23 cellular contexts compared by ENCODE assay signal in the genomic region with DNA sequence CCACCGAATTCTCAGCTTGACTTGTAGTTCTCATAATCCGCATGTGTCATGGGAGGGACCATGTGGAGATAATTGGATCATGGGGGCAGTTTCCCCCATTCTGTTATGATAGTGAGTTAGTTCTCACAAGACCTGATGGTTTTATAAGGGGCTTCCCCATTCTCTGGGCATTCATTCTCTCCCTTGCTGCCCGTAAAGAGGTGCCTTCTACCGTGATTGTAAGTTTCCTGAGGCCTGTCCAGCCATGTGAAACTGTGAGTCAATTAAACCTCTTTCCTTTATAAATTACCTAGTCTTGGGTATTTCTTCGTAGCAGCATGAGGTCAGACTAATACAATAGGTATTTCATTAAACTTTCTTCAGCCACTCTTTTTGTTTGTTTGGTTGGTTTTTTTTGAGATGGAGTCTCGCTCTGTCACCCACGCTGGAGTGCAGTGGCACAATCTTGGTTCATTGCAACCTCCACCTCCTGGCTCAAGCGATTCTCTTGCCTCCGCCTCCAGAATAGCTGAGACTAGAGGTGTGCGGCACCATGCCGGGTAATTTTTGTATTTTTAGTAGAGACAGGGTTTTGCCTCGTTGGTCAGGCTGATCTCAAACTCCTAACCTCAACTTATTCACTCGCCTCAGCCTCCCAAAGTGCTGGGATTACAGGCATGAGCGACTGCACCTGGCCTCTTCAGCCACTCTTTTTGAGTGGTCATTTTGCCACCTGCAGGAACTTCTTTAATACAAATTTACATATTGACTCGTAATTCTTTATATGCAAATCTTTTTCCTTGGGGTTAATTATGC. TPM values are rescaled to one million over a fixed set of nuclear protein-coding genes. Genes with fewer than 3 reads are reported as not detected.
DNase-seq lines count a peak whose midpoint lies in the region; ATAC-seq, FAIRE-seq and TF ChIP-seq lines count a peak whose summit lies in the region.
"Had no signal": no experiment of that assay in that cellular context is flagged by ENCODE, and none has a peak within 500 bp of the region (broad histone marks: within the 10 kb centered on the region; RNA-seq: fewer than 3 reads in every experiment).

No MANE protein-coding gene starts in this region.

- H3K27ac ChIP-seq in K562 (ENCODE audit: extremely low read depth, low read depth, low read length) (peak overlapping the region; percentile 52; the same call in 2 of the 3 replicates), liver (ENCODE audit: low read depth in 1 of 2, low read length in 2 of 2) (peak overlapping the region; percentile 1 to 19), substantia nigra (ENCODE audit: low read depth, low read length, poor library complexity, severe bottlenecking) (no peak overlapping the region)
- H3K27ac ChIP-seq: testis had no signal

- in situ Hi-C loops in K562 (cut with MboI), result loop anchor here (10.0 kb wide), 1 partner anchor 328 kb away; no protein-coding TSS in a partner anchor

- 68% methylated on average over 15 of the region's 15 CpGs for WGBS in K562 (ENCODE audit: insufficient coverage, low coverage, missing lambda C conversion rate)
- 90% methylated on average over 15 of the region's 15 CpGs for WGBS in liver

- no peak for FAIRE-seq in K562 (lab: Jason Lieb, UNC)
- FAIRE-seq: small intestine had no signal

- no TSS peak for BruUV-seq in Caco-2 (replicated peaks; lab: Mats Ljungman, UMichigan)
- BruUV-seq in K562 (replicated peaks; lab: Mats Ljungman, UMichigan), result no TSS peak

- H3K4me1 ChIP-seq in Caco-2 (peaks cover 53% of the 10 kb centered on the region), K562 (replicated peaks in 1 of 2; ENCODE audit: control insufficient read depth in 2 of 2, insufficient read depth in 2 of 2, low read length in 2 of 2) (peaks cover 14 to 32% of the 10 kb centered on the region in 2 experiments), liver (ENCODE audit: control insufficient read depth in 4 of 4, insufficient read depth in 4 of 4, low read length in 3 of 4) (peaks cover 23 to 61% (median 54%) of the 10 kb centered on the region in 4 donors)

- peaks cover 40% of the 10 kb centered on the region for H3K4me1 Mint-ChIP-seq in Caco-2 (ENCODE audit: low read depth, unreplicated experiment)
- H3K4me1 Mint-ChIP-seq: central memory CD8-positive, alpha-beta T cell; naive thymus-derived CD8-positive, alpha-beta T cell had no signal

- no peaks in the 10 kb centered on the region for H3K27me3 Mint-ChIP-seq in Caco-2 (ENCODE audit: insufficient read depth, unreplicated experiment)
- H3K27me3 Mint-ChIP-seq: CD4-positive, alpha-beta T cell had no signal

- H3K36me3 ChIP-seq in Caco-2 (ENCODE audit: control insufficient read depth, insufficient read depth, low read length) (no peaks in the 10 kb centered on the region), K562 (ENCODE audit: control insufficient read depth, insufficient read depth, low read length) (no peaks in the 10 kb centered on the region), liver (ENCODE audit: control insufficient read depth in 4 of 4, insufficient read depth in 3 of 4, low read depth in 1 of 4, low read length in 3 of 4) (no peaks in the 10 kb centered on the region)
- H3K36me3 ChIP-seq: heart left ventricle had no signal

- peak overlapping the region; percentile 97 for H3K27ac Mint-ChIP-seq in Caco-2 (ENCODE audit: unreplicated experiment)
- H3K27ac Mint-ChIP-seq: CD4-positive, alpha-beta T cell; naive thymus-derived CD8-positive, alpha-beta T cell had no signal

- POLR2A ChIA-PET in Caco-2 (lab: Charles Lee), result interaction anchor here (0.5 kb wide), 1 partner anchor 308 kb away, joined by 3 read pairs; no protein-coding TSS in a partner anchor
- POLR2A ChIA-PET in K562 (lab: Yijun Ruan, JAX), result interaction anchor here (0.6 kb wide), 1 partner anchor 14 kb away, joined by 4 read pairs; no protein-coding TSS in a partner anchor

- peak overlapping the region; percentile 50 for H3K4me3 Mint-ChIP-seq in Caco-2 (ENCODE audit: unreplicated experiment)
- H3K4me3 Mint-ChIP-seq: CD4-positive, alpha-beta T cell; central memory CD8-positive, alpha-beta T cell; naive thymus-derived CD8-positive, alpha-beta T cell had no signal

- no peaks in the 10 kb centered on the region for H3K79me2 ChIP-seq in K562 (ENCODE audit: control insufficient read depth, insufficient read depth, low read length)

- DNase-seq in Caco-2 (no peak), NCI-H510A treated with DMSO at 0.1 percent for 48 hours (lab: John Stamatoyannopoulos, UW) (peak; percentile 94), K562 (ENCODE audit: extremely low read depth in 1 of 4, low spot score in 3 of 4) (no peak), hippocampal formation (lab: John Stamatoyannopoulos, UW) (no peak), substantia nigra (lab: John Stamatoyannopoulos, UW) (no peak), NCI-H1105 treated with DMSO at 0.1 percent for 48 hours (lab: John Stamatoyannopoulos, UW) (no peak)
- DNase-seq: activated CD4-positive, alpha-beta T cell treated with anti-CD3 and anti-CD28 coated beads, Interleukin-2, amount 50 U/mL, for 1 hour; activated gamma-delta T cell treated with Interleukin-2 at 50 U/mL for 16 hours; amniotic stem cell; CD4-positive, alpha-beta T cell; heart left ventricle; mesenchymal stem cell; naive thymus-derived CD8-positive, alpha-beta T cell; NK-92 treated with Interleukin-12 subunit alpha and Interleukin-12 subunit beta, amount 100 ng/mL, for 24 hours; small intestine; stimulated activated CD8-positive, alpha-beta memory T cell treated with anti-CD3 and anti-CD28 coated beads, Interleukin-4, amount 100 ng/mL, for 48 hours; testis had no signal

- no peaks in the 10 kb centered on the region for H3K9me1 ChIP-seq in K562 (ENCODE audit: control insufficient read depth, insufficient read depth, low read length)

- TF ChIP-seq CTCF in Caco-2 (IDR thresholded peaks at IDR 0.05; ENCODE audit: insufficient read depth in 1 of 2, low read depth in 1 of 2, low read length in 1 of 2, severe bottlenecking in 1 of 2, unreplicated experiment in 1 of 2) (no peak), K562 (IDR thresholded peaks at IDR 0.05 in 2 of 3, conservative IDR thresholded peaks at IDR 0.05 in 1 of 3; ENCODE audit: insufficient read depth in 2 of 3, low read depth in 1 of 3, low read length in 3 of 3) (no peak), liver (IDR thresholded peaks at IDR 0.05; ENCODE audit: low read depth, low read length, missing input control) (no peak)

- intact Hi-C loops in Caco-2 (cut with micrococcal nuclease; ENCODE audit: unreplicated experiment), result no loop called here
- intact Hi-C loops in K562 (cut with micrococcal nuclease), result loop anchor here (10.0 kb wide), 1 partner anchor 268 kb away; a partner anchor contains a TSS

- no peak overlapping the region for H3K4me3 ChIP-seq in Caco-2 (ENCODE audit: low read depth, low read length)
- H3K4me3 ChIP-seq in K562, result no peak overlapping the region
- H3K4me3 ChIP-seq in liver (ENCODE audit: low read depth in 1 of 3, low read length in 3 of 3), result no peak overlapping the region
- H3K4me3 ChIP-seq: heart left ventricle, testis had no signal

- H3K9me3 Mint-ChIP-seq in Caco-2 (ENCODE audit: unreplicated experiment), result peaks cover 8% of the 10 kb centered on the region
- H3K9me3 Mint-ChIP-seq: CD4-positive, alpha-beta T cell; central memory CD8-positive, alpha-beta T cell; naive thymus-derived CD8-positive, alpha-beta T cell had no signal

- peaks cover 18% of the 10 kb centered on the region for H3K36me3 Mint-ChIP-seq in Caco-2 (ENCODE audit: insufficient read depth, unreplicated experiment)
- H3K36me3 Mint-ChIP-seq: naive thymus-derived CD8-positive, alpha-beta T cell had no signal

- ATAC-seq in K562, result no peak
- no peak for ATAC-seq in HG03196 (IDR thresholded peaks at IDR 0.05; ENCODE audit: unreplicated experiment)
- ATAC-seq: heart left ventricle; naive thymus-derived CD8-positive, alpha-beta T cell had no signal

- peak overlapping the region; percentile 88 for H2AFZ ChIP-seq in K562 (ENCODE audit: low read depth, low read length)

- TF ChIP-seq POLR2A in K562 (conservative IDR thresholded peaks at IDR 0.05), result no peak

- H3K4me2 ChIP-seq in K562 (ENCODE audit: insufficient read depth, low read length), result no peak overlapping the region

- no peaks in the 10 kb centered on the region for H3K27me3 ChIP-seq in Caco-2 (replicated peaks; ENCODE audit: control insufficient read depth, insufficient read depth, low read length)
- no peaks in the 10 kb centered on the region for H3K27me3 ChIP-seq in K562 (ENCODE audit: control insufficient read depth in 2 of 2, insufficient read depth in 2 of 2, low read length in 2 of 2)
- H3K27me3 ChIP-seq in liver (ENCODE audit: control insufficient read depth in 4 of 4, insufficient read depth in 4 of 4, low read length in 3 of 4), result no peaks in the 10 kb centered on the region
- H3K27me3 ChIP-seq: heart left ventricle, testis had no signal

- TF ChIP-seq EP300 in K562 (IDR thresholded peaks at IDR 0.05; ENCODE audit: low read length), result no peak

- CTCF ChIA-PET in Caco-2 (lab: Charles Lee), result no interaction called here
- CTCF ChIA-PET in K562 (lab: Yijun Ruan, JAX; ENCODE audit: low intra/inter-chr PET ratio), result no interaction called here

- H3K9me3 ChIP-seq in Caco-2 (no peaks in the 10 kb centered on the region), K562 (replicated peaks; ENCODE audit: control insufficient read depth, insufficient read depth, low read depth, low read length) (no peaks in the 10 kb centered on the region), liver (ENCODE audit: control insufficient read depth in 4 of 4, low read length in 3 of 4) (no peaks in the 10 kb centered on the region)
- H3K9me3 ChIP-seq: heart left ventricle, testis had no signal

- TF ChIP-seq RAD21 in K562 (CRISPR knock-in tag; conservative IDR thresholded peaks at IDR 0.05 in 1 of 2, IDR thresholded peaks at IDR 0.05 in 1 of 2) (no peak), liver (IDR thresholded peaks at IDR 0.05) (no peak)

- H3K9ac ChIP-seq in K562 (ENCODE audit: insufficient read depth in 1 of 2, low read depth in 2 of 2, low read length in 2 of 2) (no peak overlapping the region), liver (ENCODE audit: low read depth in 1 of 2, low read length in 2 of 2) (no peak overlapping the region)

- H4K20me1 ChIP-seq in K562 (replicated peaks; ENCODE audit: control insufficient read depth, insufficient read depth, low read length), result no peaks in the 10 kb centered on the region

RNA-seq across cellular contexts. Expression of a gene that starts 36.3 kb away (rescaled TPM):
- total RNA-seq in Caco-2 (2022), result 51.6 and 65.4 TPM in 2 replicates
- total RNA-seq in K562 (2011; cell fraction: chromatin; rRNA removed; ENCODE audit: low replicate concordance), result not detected in 2 replicates
- total RNA-seq in K562 (2011; cell fraction: nucleolus; rRNA removed), result not detected in 2 replicates
- total RNA-seq in K562 (2011; cell fraction: nucleoplasm; rRNA removed), result not detected in 2 replicates
- total RNA-seq in K562 (2014; rRNA removed), result 0.12 TPM in 1 of 2 replicates, not detected in the other
- total RNA-seq in K562 (2014; rRNA removed; fragmentation: Illumina TruSeq; extraction: Trizol), result 0.11 TPM in 1 of 2 replicates, not detected in the other
- 0.14 TPM in 1 of 2 replicates, not detected in the other for total RNA-seq in K562 (2015; rRNA removed; fragmentation: Illumina TruSeq; extraction: Trizol)
- not detected in 2 replicates for total RNA-seq in K562 (2021)
- 0.15 TPM in 1 of 2 replicates, not detected in the other for polyA plus RNA-seq in K562 (2011; rRNA removed)
- 0.04 and 0.06 TPM in 2 replicates for polyA plus RNA-seq in K562 (2011; cell fraction: cytosol; rRNA removed)
- not detected in 2 replicates for polyA plus RNA-seq in K562 (2011; cell fraction: nucleus; rRNA removed)
- not detected in 2 replicates for polyA plus RNA-seq in K562 (2012)
- 0.12 TPM in 1 of 2 replicates, not detected in the other for polyA plus RNA-seq in K562 (2014; fragmentation: Illumina TruSeq; extraction: Trizol)
- under 1 TPM; 0.18 to 0.24 TPM for polyA plus RNA-seq in K562 (2014; fragmentation: Nextera tagmentation; extraction: Ambion mirVana)
- 0.08 and 0.13 TPM in 2 replicates for polyA plus RNA-seq in K562 (2014; rRNA removed)
- not detected in 2 replicates for polyA minus RNA-seq in K562 (2011; rRNA and poly(A)+ RNA removed)
- polyA minus RNA-seq in K562 (2011; cell fraction: cytosol; rRNA and poly(A)+ RNA removed), result not detected in 2 replicates
- polyA minus RNA-seq in K562 (2011; cell fraction: nucleus; rRNA and poly(A)+ RNA removed), result not detected in 2 replicates
- 1 to 10 TPM; 2.0 to 2.2 TPM for total RNA-seq in liver
- 100 to 1,000 TPM in 1 of 2 donors, 1 to 10 TPM in 1; 1.4 to 110 TPM for polyA plus RNA-seq in liver
- total RNA-seq: CD4-positive, alpha-beta T cell; heart left ventricle; LHCN-M2; naive thymus-derived CD8-positive, alpha-beta T cell; posterior vena cava had no signal
- polyA plus RNA-seq: AG04450; heart left ventricle; naive thymus-derived CD8-positive, alpha-beta T cell had no signal

RNA-seq across cellular contexts. Expression of a gene that starts 56.0 kb away (rescaled TPM):
- 39.9 and 41.9 TPM in 2 replicates for total RNA-seq in Caco-2 (2022)
- total RNA-seq in K562 (2011; cell fraction: chromatin; rRNA removed; ENCODE audit: low replicate concordance), result 0.86 and 3.8 TPM in 2 replicates
- total RNA-seq in K562 (2011; cell fraction: nucleolus; rRNA removed), result 2.8 and 2.9 TPM in 2 replicates
- 3.7 and 5.0 TPM in 2 replicates for total RNA-seq in K562 (2011; cell fraction: nucleoplasm; rRNA removed)
- 3.5 and 5.4 TPM in 2 replicates for total RNA-seq in K562 (2014; rRNA removed)
- 9.5 and 10.2 TPM in 2 replicates for total RNA-seq in K562 (2014; rRNA removed; fragmentation: Illumina TruSeq; extraction: Trizol)
- 8.5 and 10.0 TPM in 2 replicates for total RNA-seq in K562 (2015; rRNA removed; fragmentation: Illumina TruSeq; extraction: Trizol)
- 7.4 and 8.1 TPM in 2 replicates for total RNA-seq in K562 (2021)
- 6.1 and 10.7 TPM in 2 replicates for polyA plus RNA-seq in K562 (2011; rRNA removed)
- 5.5 and 5.7 TPM in 2 replicates for polyA plus RNA-seq in K562 (2011; cell fraction: cytosol; rRNA removed)
- 1.1 and 2.0 TPM in 2 replicates for polyA plus RNA-seq in K562 (2011; cell fraction: nucleus; rRNA removed)
- 8.5 and 11.2 TPM in 2 replicates for polyA plus RNA-seq in K562 (2012)
- polyA plus RNA-seq in K562 (2014; fragmentation: Illumina TruSeq; extraction: Trizol), result 6.1 and 6.9 TPM in 2 replicates
- 10 to 100 TPM; 32.5 to 43.3 TPM for polyA plus RNA-seq in K562 (2014; fragmentation: Nextera tagmentation; extraction: Ambion mirVana)
- polyA plus RNA-seq in K562 (2014; rRNA removed), result 6.2 and 8.0 TPM in 2 replicates
- polyA minus RNA-seq in K562 (2011; rRNA and poly(A)+ RNA removed), result 1.8 and 3.7 TPM in 2 replicates
- 1.4 and 3.5 TPM in 2 replicates for polyA minus RNA-seq in K562 (2011; cell fraction: cytosol; rRNA and poly(A)+ RNA removed)
- polyA minus RNA-seq in K562 (2011; cell fraction: nucleus; rRNA and poly(A)+ RNA removed), result 0.67 and 1.1 TPM in 2 replicates
- 10 to 100 TPM; 15.6 to 22.9 TPM for total RNA-seq in liver
- 10 to 100 TPM; 23.0 to 63.6 TPM for polyA plus RNA-seq in liver

Comparison
In these comparisons a context has a peak if more than half of its experiments do, and no peak if none do; other contexts are left out.
1. RNA of a gene that starts 36.3 kb away (total RNA-seq): 51.6 to 65.4 TPM in Caco-2; 2.0 to 2.2 TPM in liver and 0.11 to 0.14 TPM in K562; every median in the first group is over 10 times any median in the second.